ENCODE assay signal across 1 cellular context in genomic region chr1:84433253-84434080, GRCh38.
TF ChIP-seq lines count a peak whose summit lies in the region.

No MANE protein-coding gene starts in this region.

TF ChIP-seq in H1, 55 proteins besides CTCF, POLR2A, EP300 and RAD21:
- TF ChIP-seq SP2 (IDR thresholded peaks at IDR 0.05; ENCODE audit: low read length) (no peak), RFX5 (IDR thresholded peaks at IDR 0.05; ENCODE audit: borderline replicate concordance, low read depth, low read length) (no peak), EZH2 (IDR thresholded peaks at IDR 0.05; ENCODE audit: low read depth, low read length, severe bottlenecking) (no peak), E2F6 (IDR thresholded peaks at IDR 0.05) (no peak), POU5F1 (IDR thresholded peaks at IDR 0.05; ENCODE audit: low read depth, low read length) (no peak), TAF1 (IDR thresholded peaks at IDR 0.05; ENCODE audit: low read depth, low read length) (no peak), JUND (IDR thresholded peaks at IDR 0.05; ENCODE audit: low read length) (no peak), NRF1 (IDR thresholded peaks at IDR 0.05; ENCODE audit: low read depth, low read length) (no peak), CEBPB (IDR thresholded peaks at IDR 0.05; ENCODE audit: low read depth, low read length) (no peak), RXRA (IDR thresholded peaks at IDR 0.05; ENCODE audit: insufficient read depth, low read depth, low read length) (no peak), SIRT6 (IDR thresholded peaks at IDR 0.05; ENCODE audit: low read length) (no peak), KDM5A (IDR thresholded peaks at IDR 0.05; ENCODE audit: low read length) (no peak), BACH1 (IDR thresholded peaks at IDR 0.05; ENCODE audit: low read length) (no peak), TBP (IDR thresholded peaks at IDR 0.05; ENCODE audit: low read depth, low read length) (no peak), KDM1A (IDR thresholded peaks at IDR 0.05; ENCODE audit: borderline replicate concordance, low read length) (no peak), TEAD4 (IDR thresholded peaks at IDR 0.05; ENCODE audit: low read depth, low read length) (no peak)
